In genomic region chr3:160531311-160531710, GRCh38 we compare ENCODE assay signal across 21 cellular contexts.
"Had no signal": no experiment of that assay in that cellular context is flagged by ENCODE, and none has a peak within 500 bp of the region (broad histone marks: within the 10 kb centered on the region; RNA-seq: fewer than 3 reads in every experiment).

No MANE protein-coding gene starts in this region.

- H3K4me1 ChIP-seq: body of pancreas, esophagus muscularis mucosa, lower lobe of right lung, neural progenitor cell, thyroid gland, upper lobe of right lung had no signal

- H3K27me3 Mint-ChIP-seq: activated CD4-positive, alpha-beta T cell treated with anti-CD3 and anti-CD28 coated beads, Interleukin-2, amount 10 ng/mL, durations not matched to agents 7 days and 5 days; activated CD8-positive, alpha-beta memory T cell treated with anti-CD3 and anti-CD28 coated beads, Interleukin-2, amount 10 ng/mL, durations not matched to agents 7 days and 5 days; activated CD8-positive, alpha-beta T cell treated with anti-CD3 and anti-CD28 coated beads for 36 hours; activated naive CD4-positive, alpha-beta T cell treated with anti-CD3 and anti-CD28 coated beads, Interleukin-2, amount 50 U/mL, for 24 hours; effector memory CD8-positive, alpha-beta T cell; naive B cell; progenitor cell of endocrine pancreas; stimulated activated naive CD8-positive, alpha-beta T cell treated with anti-CD3 and anti-CD28 coated beads, Interleukin-15, Interleukin-2, amounts not matched to agents 100 ng/mL and 50 ng/mL, for 24 hours had no signal

- H3K9me3 ChIP-seq: body of pancreas, esophagus muscularis mucosa, lower lobe of right lung, thyroid gland, upper lobe of right lung had no signal

- H3K4me3 ChIP-seq: body of pancreas, dorsolateral prefrontal cortex, esophagus muscularis mucosa, lower lobe of right lung, neural progenitor cell, thyroid gland, upper lobe of right lung had no signal

- H3K4me1 Mint-ChIP-seq: activated naive CD4-positive, alpha-beta T cell treated with anti-CD3 and anti-CD28 coated beads, Interleukin-2, amount 50 U/mL, for 24 hours; naive B cell; neural progenitor cell had no signal

- H3K27ac Mint-ChIP-seq: activated CD4-positive, alpha-beta T cell treated with anti-CD3 and anti-CD28 coated beads, Interleukin-2, amount 10 ng/mL, durations not matched to agents 7 days and 5 days; activated CD8-positive, alpha-beta memory T cell treated with anti-CD3 and anti-CD28 coated beads, Interleukin-2, amount 10 ng/mL, durations not matched to agents 7 days and 5 days; activated CD8-positive, alpha-beta T cell treated with anti-CD3 and anti-CD28 coated beads for 36 hours; activated naive CD4-positive, alpha-beta T cell treated with anti-CD3 and anti-CD28 coated beads, Interleukin-2, amount 50 U/mL, for 24 hours; neural progenitor cell; progenitor cell of endocrine pancreas; stimulated activated naive CD8-positive, alpha-beta T cell treated with anti-CD3 and anti-CD28 coated beads, Interleukin-15, Interleukin-2, amounts not matched to agents 100 ng/mL and 50 ng/mL, for 24 hours had no signal

- H3K27me3 ChIP-seq: body of pancreas, dorsolateral prefrontal cortex, esophagus muscularis mucosa, neural progenitor cell, thyroid gland, upper lobe of right lung had no signal

- H3K4me3 Mint-ChIP-seq: activated CD4-positive, alpha-beta T cell treated with anti-CD3 and anti-CD28 coated beads, Interleukin-2, amount 10 ng/mL, durations not matched to agents 7 days and 5 days; activated CD8-positive, alpha-beta memory T cell treated with anti-CD3 and anti-CD28 coated beads, Interleukin-2, amount 10 ng/mL, durations not matched to agents 7 days and 5 days; activated CD8-positive, alpha-beta T cell treated with anti-CD3 and anti-CD28 coated beads for 36 hours; activated naive CD4-positive, alpha-beta T cell treated with anti-CD3 and anti-CD28 coated beads, Interleukin-2, amount 50 U/mL, for 24 hours; effector memory CD8-positive, alpha-beta T cell; naive B cell; neural progenitor cell; stimulated activated naive CD8-positive, alpha-beta T cell treated with anti-CD3 and anti-CD28 coated beads, Interleukin-15, Interleukin-2, amounts not matched to agents 100 ng/mL and 50 ng/mL, for 24 hours had no signal

- DNase-seq: activated CD4-positive, alpha-beta T cell treated with anti-CD3 and anti-CD28 coated beads, Interleukin-2, amount 10 ng/mL, durations not matched to agents 7 days and 5 days; activated CD8-positive, alpha-beta memory T cell treated with anti-CD3 and anti-CD28 coated beads, Interleukin-2, amount 10 ng/mL, durations not matched to agents 7 days and 5 days; activated CD8-positive, alpha-beta T cell treated with anti-CD3 and anti-CD28 coated beads for 36 hours; activated gamma-delta T cell treated with Interleukin-2 at 50 U/mL for 16 hours; activated T-cell treated with anti-CD3 and anti-CD28 coated beads for 4 hours; anterior cingulate cortex; body of pancreas; dorsolateral prefrontal cortex; effector memory CD8-positive, alpha-beta T cell; lower lobe of right lung; naive B cell; stimulated activated CD4-positive, alpha-beta T cell treated with anti-CD3 and anti-CD28 coated beads, Interleukin-4, amount 100 ng/mL, for 24 hours; substantia nigra; thyroid gland; upper lobe of right lung had no signal

- H3K27ac ChIP-seq: body of pancreas, dorsolateral prefrontal cortex, esophagus muscularis mucosa, lower lobe of right lung, neural progenitor cell, thyroid gland, upper lobe of right lung had no signal

- H3K9me3 Mint-ChIP-seq: activated CD4-positive, alpha-beta T cell treated with anti-CD3 and anti-CD28 coated beads, Interleukin-2, amount 10 ng/mL, durations not matched to agents 7 days and 5 days; activated CD8-positive, alpha-beta T cell treated with anti-CD3 and anti-CD28 coated beads for 36 hours; activated naive CD4-positive, alpha-beta T cell treated with anti-CD3 and anti-CD28 coated beads, Interleukin-2, amount 50 U/mL, for 24 hours; effector memory CD8-positive, alpha-beta T cell; naive B cell; neural progenitor cell; stimulated activated naive CD8-positive, alpha-beta T cell treated with anti-CD3 and anti-CD28 coated beads, Interleukin-15, Interleukin-2, amounts not matched to agents 100 ng/mL and 50 ng/mL, for 24 hours had no signal

- ATAC-seq: activated CD8-positive, alpha-beta memory T cell treated with anti-CD3 and anti-CD28 coated beads, Interleukin-2, amount 10 ng/mL, durations not matched to agents 7 days and 5 days; activated CD8-positive, alpha-beta T cell treated with anti-CD3 and anti-CD28 coated beads for 36 hours; body of pancreas; effector memory CD8-positive, alpha-beta T cell; left lobe of liver; lower lobe of right lung; upper lobe of right lung had no signal
